In the genomic region with DNA sequence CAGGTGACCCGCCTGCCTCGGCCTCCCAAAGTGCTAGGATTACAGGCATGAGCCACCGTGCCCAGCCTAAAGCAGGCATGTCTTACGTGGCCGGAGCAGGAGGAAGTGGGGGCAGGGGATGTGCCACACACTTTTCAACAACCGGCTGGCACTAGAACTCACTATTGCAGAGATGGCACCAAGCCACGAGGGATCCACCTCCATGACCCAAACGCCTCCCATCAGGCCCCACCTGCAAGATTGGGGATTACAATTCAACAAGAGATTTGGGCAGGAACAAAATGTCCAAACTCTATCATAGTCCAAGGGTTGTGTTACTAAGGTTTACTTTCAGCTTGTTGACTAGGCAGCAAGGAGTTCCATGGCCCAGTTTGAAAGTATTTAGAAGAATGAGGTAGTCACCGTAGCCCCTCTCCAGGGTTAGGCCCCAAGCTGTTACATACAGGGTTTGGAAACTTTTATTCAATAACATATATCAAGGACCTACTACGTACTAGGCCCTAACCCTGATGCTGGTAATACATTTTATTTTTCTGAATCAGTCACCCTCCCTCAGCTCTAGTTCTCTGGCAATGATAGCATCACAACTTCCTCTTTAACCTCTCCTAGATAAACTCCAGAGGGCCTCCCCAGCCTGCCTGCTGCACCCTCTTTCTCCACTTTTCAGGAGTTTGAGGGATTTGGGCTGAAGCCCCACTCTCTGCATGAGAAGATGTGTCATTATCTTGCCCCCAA, we compare ENCODE assay signal across 8 cellular contexts. TPM values are rescaled to one million over a fixed set of nuclear protein-coding genes. Genes with fewer than 3 reads are reported as not detected.
DNase-seq lines count a peak whose midpoint lies in the region; ATAC-seq and TF ChIP-seq lines count a peak whose summit lies in the region.

No MANE protein-coding gene starts in this region.

- in situ Hi-C loops in mammary epithelial cell (cut with MboI; ENCODE audit: low sequenced_read_pairs in 2 of 2): no loop called here

- H3K27me3 ChIP-seq in mammary epithelial cell (ENCODE audit: insufficient read depth, low read length) (no peaks in the 10 kb centered on the region), breast epithelium (no peaks in the 10 kb centered on the region), right lobe of liver (no peaks in the 10 kb centered on the region)

- H3K36me3 Mint-ChIP-seq in activated CD4-positive, alpha-beta memory T cell treated with anti-CD3 and anti-CD28 coated beads, Interleukin-2, amount 10 ng/mL, durations not matched to agents 7 days and 5 days (ENCODE audit: low read depth): peaks cover 18% of the 10 kb centered on the region

- H3K79me2 ChIP-seq in mammary epithelial cell (ENCODE audit: insufficient read depth, low read length): no peaks in the 10 kb centered on the region

- no TSS peak for BruUV-seq in mammary epithelial cell (replicated peaks; lab: Mats Ljungman, UMichigan)

- intact Hi-C loops in mammary epithelial cell (cut with micrococcal nuclease): loop anchor here (5.0 kb wide), 1 partner anchor 181 kb away; no protein-coding TSS in a partner anchor
- intact Hi-C loops in breast epithelium (cut with DNase I; ENCODE audit: low total_unique reads): no loop called here
- intact Hi-C loops in right lobe of liver (cut with DNase I): no loop called here

- H3K9ac ChIP-seq in mammary epithelial cell (ENCODE audit: insufficient read depth, low read length): no peak overlapping the region

- DNase-seq in mammary epithelial cell (no peak), breast epithelium (ENCODE audit: low spot score in 2 of 2) (no peak), right lobe of liver (peak; percentile 68 to 95 (median 88)), NCI-H510A (lab: John Stamatoyannopoulos, UW) (no peak), epidermal melanocyte (ENCODE audit: insufficient read length, low spot score) (no peak)
- no peak for DNase-seq in activated CD4-positive, alpha-beta memory T cell treated with anti-CD3 and anti-CD28 coated beads, Interleukin-2, amount 10 ng/mL, durations not matched to agents 7 days and 5 days

- WGBS in mammary epithelial cell (ENCODE audit: low coverage, missing lambda C conversion rate): 95% methylated on average over 9 of the region's 10 CpGs
- WGBS in right lobe of liver (ENCODE audit: insufficient coverage, low coverage, low lambda C conversion rate, missing lambda C conversion rate): 33% methylated on average over 6 of the region's 10 CpGs
- 82% methylated on average over 10 of the region's 10 CpGs for WGBS in urinary bladder

- H2AFZ ChIP-seq in mammary epithelial cell (ENCODE audit: low read depth, low read length): peak overlapping the region; percentile 22

- peaks cover 46% of the 10 kb centered on the region for H3K4me1 Mint-ChIP-seq in activated CD4-positive, alpha-beta memory T cell treated with anti-CD3 and anti-CD28 coated beads, Interleukin-2, amount 10 ng/mL, durations not matched to agents 7 days and 5 days

- peak overlapping the region; percentile 94 for H3K27ac Mint-ChIP-seq in activated CD4-positive, alpha-beta memory T cell treated with anti-CD3 and anti-CD28 coated beads, Interleukin-2, amount 10 ng/mL, durations not matched to agents 7 days and 5 days

- peaks cover 13% of the 10 kb centered on the region for H3K9me3 Mint-ChIP-seq in activated CD4-positive, alpha-beta memory T cell treated with anti-CD3 and anti-CD28 coated beads, Interleukin-2, amount 10 ng/mL, durations not matched to agents 7 days and 5 days

- CTCF ChIA-PET in mammary epithelial cell (lab: Charles Lee; ENCODE audit: low non-redundant PET): no interaction called here
- CTCF ChIA-PET in activated CD4-positive, alpha-beta memory T cell treated with anti-CD3 and anti-CD28 coated beads, Interleukin-2, amount 10 ng/mL, durations not matched to agents 7 days and 5 days (lab: Charles Lee): interaction anchor here (0.7 to 3.0 kb wide), 7 partner anchors 9 to 182 kb away, joined by 3 to 13 read pairs (median 3); a partner anchor contains a TSS

- no peak overlapping the region for H3K4me2 ChIP-seq in mammary epithelial cell (ENCODE audit: insufficient read depth, low read depth, low read length)

- no peaks in the 10 kb centered on the region for H3K27me3 Mint-ChIP-seq in activated CD4-positive, alpha-beta memory T cell treated with anti-CD3 and anti-CD28 coated beads, Interleukin-2, amount 10 ng/mL, durations not matched to agents 7 days and 5 days

- POLR2A ChIA-PET in activated CD4-positive, alpha-beta memory T cell treated with anti-CD3 and anti-CD28 coated beads, Interleukin-2, amount 10 ng/mL, durations not matched to agents 7 days and 5 days (lab: Charles Lee): interaction anchor here (1.0 to 3.1 kb wide), 6 partner anchors 13 to 51 kb away, joined by 3 to 28 read pairs (median 3); a partner anchor contains a TSS

- no peak overlapping the region for H3K4me3 ChIP-seq in mammary epithelial cell (replicated peaks in 1 of 3; ENCODE audit: insufficient read depth in 1 of 3, low read depth in 2 of 3, low read length in 3 of 3)
- peak overlapping the region in 1 of 3 donors; percentile 13 for H3K4me3 ChIP-seq in breast epithelium
- peak overlapping the region in 2 of 3 donors; percentile 12 to 25 for H3K4me3 ChIP-seq in right lobe of liver
- H3K4me3 ChIP-seq in urinary bladder (ENCODE audit: low read depth, low read length): no peak overlapping the region

- ATAC-seq in right lobe of liver (peak; percentile 27 to 61 (median 58)), HG03135 (IDR thresholded peaks at IDR 0.05; ENCODE audit: unreplicated experiment) (no peak)

- no peaks in the 10 kb centered on the region for H4K20me1 ChIP-seq in mammary epithelial cell (ENCODE audit: insufficient read depth, low read length)

- peak overlapping the region; percentile 48 for H3K4me3 Mint-ChIP-seq in activated CD4-positive, alpha-beta memory T cell treated with anti-CD3 and anti-CD28 coated beads, Interleukin-2, amount 10 ng/mL, durations not matched to agents 7 days and 5 days

- TF ChIP-seq CTCF in mammary epithelial cell (conservative IDR thresholded peaks at IDR 0.05 in 1 of 2, IDR thresholded peaks at IDR 0.05 in 1 of 2; ENCODE audit: extremely low read depth in 1 of 2, insufficient read depth in 1 of 2, low read depth in 1 of 2, low read length in 2 of 2): no peak
- TF ChIP-seq CTCF in breast epithelium (IDR thresholded peaks at IDR 0.05): no peak
- TF ChIP-seq CTCF in right lobe of liver (IDR thresholded peaks at IDR 0.05): no peak

- H3K27ac ChIP-seq in mammary epithelial cell (ENCODE audit: insufficient read depth, low read depth, low read length) (no peak overlapping the region), breast epithelium (no peak overlapping the region), right lobe of liver (peak overlapping the region; percentile 10 to 87 (median 86)), urinary bladder (ENCODE audit: low read depth) (peak overlapping the region; percentile 40)

- H3K4me1 ChIP-seq in mammary epithelial cell (ENCODE audit: insufficient read depth, low read length) (peaks cover 5% of the 10 kb centered on the region), breast epithelium (peaks cover 3 to 11% of the 10 kb centered on the region in 2 donors), right lobe of liver (peaks cover 2 to 42% (median 18%) of the 10 kb centered on the region in 4 donors), urinary bladder (ENCODE audit: insufficient read depth) (no peaks in the 10 kb centered on the region)

- dilution Hi-C loops in mammary epithelial cell (cut with HindIII; ENCODE audit: low sequenced_read_pairs): no loop called here

- TF ChIP-seq POLR2A in breast epithelium (IDR thresholded peaks at IDR 0.05) (no peak), right lobe of liver (IDR thresholded peaks at IDR 0.05) (no peak)

- H3K9me3 ChIP-seq in mammary epithelial cell (replicated peaks; ENCODE audit: insufficient read depth, low read length) (peaks cover 3% of the 10 kb centered on the region), breast epithelium (peaks cover 0 to 4% of the 10 kb centered on the region in 2 donors), right lobe of liver (no peaks in the 10 kb centered on the region)

- no peaks in the 10 kb centered on the region for H3K36me3 ChIP-seq in mammary epithelial cell (ENCODE audit: insufficient read depth, low read length)
- no peaks in the 10 kb centered on the region for H3K36me3 ChIP-seq in breast epithelium
- no peaks in the 10 kb centered on the region for H3K36me3 ChIP-seq in right lobe of liver
- no peaks in the 10 kb centered on the region for H3K36me3 ChIP-seq in urinary bladder (ENCODE audit: insufficient read depth)

RNA-seq across cellular contexts. Expression of a gene that starts 18.0 kb away (rescaled TPM):
- total RNA-seq in mammary epithelial cell (10 to 100 TPM; 62.9 to 89.5 TPM), breast epithelium (10 to 100 TPM; 48.5 to 57.3 (median 48.7) TPM), right lobe of liver (10 to 100 TPM; 14.1 to 34.8 (median 30.6) TPM), urinary bladder (40.7 TPM)
- polyA plus RNA-seq in mammary epithelial cell (44.2 TPM), urinary bladder (33.0 TPM)
- polyA minus RNA-seq in mammary epithelial cell: 51.9 TPM
- total RNA-seq in activated CD4-positive, alpha-beta memory T cell treated with anti-CD3 and anti-CD28 coated beads, Interleukin-2, amount 10 ng/mL, durations not matched to agents 7 days and 5 days: 10 to 100 TPM; 53.7 to 55.3 TPM

Comparison
In these comparisons a context has a peak if more than half of its experiments do, and no peak if none do; other contexts are left out.
1. DNase-seq: peak in right lobe of liver (3 of 3); none in mammary epithelial cell (single experiment), breast epithelium (0 of 2), activated CD4-positive, alpha-beta memory T cell treated with anti-CD3 and anti-CD28 coated beads, Interleukin-2, amount 10 ng/mL, durations not matched to agents 7 days and 5 days (single experiment), NCI-H510A (single experiment) and epidermal melanocyte (single experiment).
2. H3K27ac ChIP-seq: peak in right lobe of liver (3 of 3) and urinary bladder (single experiment); none in mammary epithelial cell (single experiment) and breast epithelium (0 of 2).
3. H3K4me3 ChIP-seq: peak in right lobe of liver (2 of 3); none in mammary epithelial cell (0 of 3) and urinary bladder (single experiment).